In the genomic region with DNA sequence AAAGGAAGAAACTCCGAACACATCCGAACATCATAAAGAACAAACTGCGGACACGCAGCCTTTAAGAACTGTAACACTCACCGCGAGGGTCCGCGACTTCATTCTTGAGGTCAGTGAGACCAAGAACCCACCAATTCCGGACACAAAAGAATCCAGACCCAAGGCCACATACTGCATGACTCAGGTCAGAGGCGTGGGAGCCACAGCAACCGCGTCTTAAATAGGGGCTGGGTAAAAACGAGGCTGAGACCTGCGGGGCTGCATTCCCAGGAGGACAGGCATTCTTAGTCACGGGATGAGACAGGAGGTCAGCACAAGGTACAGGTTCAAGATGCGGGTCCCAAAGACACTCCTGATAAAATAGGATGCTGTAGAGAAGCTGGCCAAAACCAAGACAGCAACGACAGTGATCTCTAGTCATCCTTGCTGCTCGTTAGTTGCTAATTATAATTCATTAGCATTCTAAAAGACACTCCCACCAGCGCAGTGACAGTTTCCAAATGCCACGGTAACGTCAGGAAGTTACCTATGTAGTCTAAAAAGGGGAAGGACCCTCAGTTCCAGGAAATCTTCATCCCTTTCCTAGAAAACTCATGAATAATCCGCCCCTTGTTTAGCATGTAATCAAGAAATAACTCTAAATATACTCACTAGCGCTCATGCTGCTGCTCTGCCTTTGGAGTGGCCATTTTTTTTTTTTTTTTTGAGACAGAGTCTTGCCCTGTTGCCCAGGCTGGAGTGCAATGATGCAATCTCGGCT, we compare ENCODE assay signal across 17 cellular contexts. TPM values are rescaled to one million over a fixed set of nuclear protein-coding genes. Genes with fewer than 3 reads are reported as not detected.
DNase-seq lines count a peak whose midpoint lies in the region; ATAC-seq and TF ChIP-seq lines count a peak whose summit lies in the region.
"Had no signal": no experiment of that assay in that cellular context is flagged by ENCODE, and none has a peak within 500 bp of the region (broad histone marks: within the 10 kb centered on the region; RNA-seq: fewer than 3 reads in every experiment).

No MANE protein-coding gene starts in this region.

- WGBS in heart right ventricle, 2 donors: 88 to 90% methylated on average over 24 of the region's 24 CpGs

- H3K36me3 ChIP-seq in heart right ventricle: peaks cover 0 to 27% (median 12%) of the 10 kb centered on the region in 9 donors

- DNase-seq in left ventricle myocardium superior: peak; percentile 28
- no peak for DNase-seq in heart right ventricle
- peak; percentile 75 for DNase-seq in RPMI7951 (ENCODE audit: low read depth)
- no peak for DNase-seq in glutamatergic neuron
- no peak for DNase-seq in type B pancreatic cell (ENCODE audit: extremely low spot score, unreplicated experiment)
- DNase-seq in NCI-H1694 (lab: John Stamatoyannopoulos, UW): no peak
- no peak for DNase-seq in NCI-H2196 treated with DMSO at 0.1 percent for 48 hours (lab: John Stamatoyannopoulos, UW; ENCODE audit: unreplicated experiment)
- no peak for DNase-seq in NCI-H1930 (lab: John Stamatoyannopoulos, UW)
- DNase-seq: activated CD8-positive, alpha-beta T cell treated with anti-CD3 and anti-CD28 coated beads for 36 hours; adrenal gland; GF-D8; GM23248; NCI-H2081; NCI-H69; SW 1271 had no signal

- peaks cover 4% of the 10 kb centered on the region for H3K36me3 Mint-ChIP-seq in glutamatergic neuron (ENCODE audit: unreplicated experiment)
- peaks cover 7% of the 10 kb centered on the region for H3K36me3 Mint-ChIP-seq in type B pancreatic cell

- ATAC-seq in left ventricle myocardium superior (no peak), heart right ventricle (no peak)
- ATAC-seq: activated CD8-positive, alpha-beta T cell treated with anti-CD3 and anti-CD28 coated beads for 36 hours had no signal

- H3K4me3 Mint-ChIP-seq in glutamatergic neuron (ENCODE audit: unreplicated experiment) (peak overlapping the region; percentile 39), type B pancreatic cell (no peak overlapping the region)
- H3K4me3 Mint-ChIP-seq: activated CD8-positive, alpha-beta T cell treated with anti-CD3 and anti-CD28 coated beads for 36 hours had no signal

- peaks cover 6% of the 10 kb centered on the region for H3K4me1 Mint-ChIP-seq in glutamatergic neuron (ENCODE audit: low read depth, unreplicated experiment)
- peaks cover 4% of the 10 kb centered on the region for H3K4me1 Mint-ChIP-seq in type B pancreatic cell (ENCODE audit: unreplicated experiment)

- no peaks in the 10 kb centered on the region for H3K9me3 ChIP-seq in heart right ventricle
- H3K9me3 ChIP-seq: adrenal gland, vagina had no signal

- no peak overlapping the region for H3K4me3 ChIP-seq in heart right ventricle
- H3K4me3 ChIP-seq: adrenal gland, GM23248, vagina had no signal

- no peak overlapping the region for H3K27ac Mint-ChIP-seq in glutamatergic neuron (ENCODE audit: unreplicated experiment)
- H3K27ac Mint-ChIP-seq in type B pancreatic cell: peak overlapping the region; percentile 88
- H3K27ac Mint-ChIP-seq: activated CD8-positive, alpha-beta T cell treated with anti-CD3 and anti-CD28 coated beads for 36 hours had no signal

- intact Hi-C loops in left ventricle myocardium superior (cut with micrococcal nuclease) (no loop called here), heart right ventricle (cut with DNase I) (loop anchor here in 8 of 10 donors (5.0 to 10.0 kb wide), 4 partner anchors 80 to 293 kb away; partner anchors contain the start of gene RADIL (in 3 of the 8))

- H3K27me3 Mint-ChIP-seq in glutamatergic neuron (ENCODE audit: unreplicated experiment) (peaks cover 6% of the 10 kb centered on the region), type B pancreatic cell (no peaks in the 10 kb centered on the region)
- H3K27me3 Mint-ChIP-seq: activated CD8-positive, alpha-beta T cell treated with anti-CD3 and anti-CD28 coated beads for 36 hours had no signal

- peaks cover 0 to 40% (median 14%) of the 10 kb centered on the region in 9 donors for H3K4me1 ChIP-seq in heart right ventricle

- H3K27ac ChIP-seq in heart right ventricle: no peak overlapping the region
- H3K27ac ChIP-seq: adrenal gland, GM23248, RWPE1, vagina had no signal

- H3K27me3 ChIP-seq in heart right ventricle: no peaks in the 10 kb centered on the region
- H3K27me3 ChIP-seq: adrenal gland, vagina had no signal

- TF ChIP-seq CTCF in heart right ventricle (IDR thresholded peaks at IDR 0.05) (no peak), glutamatergic neuron (IDR thresholded peaks at IDR 0.05; ENCODE audit: partially characterized antibody, unreplicated experiment) (no peak), type B pancreatic cell (conservative IDR thresholded peaks at IDR 0.05) (no peak)

- H3K9me3 Mint-ChIP-seq in glutamatergic neuron (ENCODE audit: unreplicated experiment): peaks cover 9% of the 10 kb centered on the region
- H3K9me3 Mint-ChIP-seq in type B pancreatic cell: no peaks in the 10 kb centered on the region
- H3K9me3 Mint-ChIP-seq: activated CD8-positive, alpha-beta T cell treated with anti-CD3 and anti-CD28 coated beads for 36 hours had no signal

RNA-seq across cellular contexts. Expression of gene AP5Z1, which starts 19.3 kb away (rescaled TPM):
- total RNA-seq in left ventricle myocardium superior (10.5 TPM), heart right ventricle (10 to 100 TPM in 7 of 10 donors, 1 to 10 TPM in 3; 8.5 to 16.7 (median 12.4) TPM), glutamatergic neuron (ENCODE audit: unreplicated experiment) (49.8 TPM), type B pancreatic cell (ENCODE audit: low replicate concordance) (36.9 and 53.2 TPM in 2 replicates)
- polyA plus RNA-seq in heart right ventricle: 10 to 100 TPM; 20.0 to 30.9 TPM
- 15.7 and 16.3 TPM in 2 replicates for total RNA-seq in RPMI7951 (2014; rRNA removed; shearing (Covaris generic))

Comparison
In these comparisons a context has a peak if more than half of its experiments do, and no peak if none do; other contexts are left out.
1. DNase-seq: peak in left ventricle myocardium superior (single experiment) and RPMI7951 (single experiment); none in heart right ventricle (0 of 2), glutamatergic neuron (single experiment), type B pancreatic cell (single experiment), NCI-H1694 (single experiment), NCI-H2196 treated with DMSO at 0.1 percent for 48 hours (single experiment) and NCI-H1930 (0 of 2).